Comparison of ENCODE assay signal across 28 cellular contexts in the genomic region with DNA sequence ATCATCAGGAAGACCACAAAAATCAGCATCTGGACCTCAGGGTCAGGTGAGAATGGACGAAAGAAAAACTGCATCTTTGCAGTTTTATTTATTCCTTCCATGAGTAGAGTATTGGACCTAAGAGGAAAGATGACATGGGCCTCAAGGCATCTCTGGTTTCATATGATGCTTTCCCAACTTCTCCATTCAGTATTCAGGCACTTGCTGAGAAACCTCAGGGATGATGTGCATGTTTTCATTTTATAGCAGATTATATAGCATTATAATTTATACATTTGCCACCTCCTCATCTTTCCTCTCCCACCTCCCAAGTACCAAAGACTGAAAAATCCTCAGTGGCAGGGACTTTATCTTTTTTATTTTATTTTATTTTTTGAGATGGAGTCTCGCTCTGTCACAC. TPM values are rescaled to one million over a fixed set of nuclear protein-coding genes. Genes with fewer than 3 reads are reported as not detected.
"Had no signal": no experiment of that assay in that cellular context is flagged by ENCODE, and none has a peak within 500 bp of the region (broad histone marks: within the 10 kb centered on the region; RNA-seq: fewer than 3 reads in every experiment).

A gene with protein sequence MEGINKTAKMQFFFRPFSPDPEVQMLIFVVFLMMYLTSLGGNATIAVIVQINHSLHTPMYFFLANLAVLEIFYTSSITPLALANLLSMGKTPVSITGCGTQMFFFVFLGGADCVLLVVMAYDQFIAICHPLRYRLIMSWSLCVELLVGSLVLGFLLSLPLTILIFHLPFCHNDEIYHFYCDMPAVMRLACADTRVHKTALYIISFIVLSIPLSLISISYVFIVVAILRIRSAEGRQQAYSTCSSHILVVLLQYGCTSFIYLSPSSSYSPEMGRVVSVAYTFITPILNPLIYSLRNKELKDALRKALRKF (minus strand): TSS at position 101 of the 400 bp plus-strand sequence. CDS start 0 bp downstream, at position 101.

- DNase-seq: stimulated activated CD4-positive, alpha-beta T cell treated with anti-CD3 and anti-CD28 coated beads, Interleukin-2, amount 100 ng/mL, for 48 hours; stimulated activated CD4-positive, alpha-beta T cell treated with anti-CD3 and anti-CD28 coated beads, Interleukin-4, amount 100 ng/mL, for 1 hour; stimulated activated CD4-positive, alpha-beta T cell treated with anti-CD3 and anti-CD28 coated beads, Interleukin-4, amount 100 ng/mL, for 24 hours; stimulated activated CD4-positive, alpha-beta T cell treated with anti-CD3 and anti-CD28 coated beads, Interleukin-4, amount 100 ng/mL, for 4 hours; stimulated activated CD8-positive, alpha-beta memory T cell treated with anti-CD3 and anti-CD28 coated beads, Interleukin-4, amount 100 ng/mL, for 48 hours; stimulated activated naive B cell treated with anti-CD40 and anti-IgM and Interleukin-4, amounts not matched to agents 10 μg/mL and 1 μg/mL and 100 μg/mL, for 72 hours; stimulated activated naive CD4-positive, alpha-beta T cell; stimulated activated naive CD4-positive, alpha-beta T cell treated with Interleukin-2 at 50 U/mL for 16 hours; stimulated activated naive CD8-positive, alpha-beta T cell treated with anti-CD3 and anti-CD28 coated beads, Interleukin-15, amount 100 ng/mL, for 72 hours; stimulated activated naive CD8-positive, alpha-beta T cell treated with anti-CD3 and anti-CD28 coated beads, Interleukin-15, Interleukin-2, amounts not matched to agents 100 U/mL and 50 U/mL, for 24 hours; stomach; substantia nigra; testis; thyroid gland; tibial artery; transverse colon; trophoblast cell; upper lobe of left lung; upper lobe of right lung; uterus had no signal

- H3K4me1 ChIP-seq: suprapubic skin, testis, thyroid gland, tibial artery, tibial nerve, transverse colon, upper lobe of left lung, upper lobe of right lung, uterus, vagina had no signal

- H3K27me3 ChIP-seq: stomach, suprapubic skin, testis, thyroid gland, tibial artery, tibial nerve, transverse colon, upper lobe of left lung, upper lobe of right lung, uterus, vagina had no signal

- ATAC-seq: stimulated activated effector memory CD8-positive, alpha-beta T cell treated with anti-CD3 and anti-CD28 coated beads, Interleukin-12 subunit alpha, Interleukin-12 subunit beta, amount 100 ng/mL, for 72 hours; stimulated activated memory B cell treated with anti-CD40 and anti-IgM and Interleukin-4, amounts not matched to agents 10 μg/mL and 1 μg/mL and 100 μg/mL, for 72 hours; stimulated activated naive B cell treated with anti-CD40 and anti-IgM and Interleukin-4, amounts not matched to agents 10 μg/mL and 1 μg/mL and 100 μg/mL, for 72 hours; stimulated activated naive CD8-positive, alpha-beta T cell treated with anti-CD3 and anti-CD28 coated beads, Interleukin-15, amount 100 ng/mL, for 72 hours; stimulated activated naive CD8-positive, alpha-beta T cell treated with anti-CD3 and anti-CD28 coated beads, Interleukin-15, Interleukin-2, amounts not matched to agents 100 U/mL and 50 U/mL, for 24 hours; upper lobe of right lung had no signal

- H3K27ac ChIP-seq: stomach, suprapubic skin, testis, thoracic aorta, thyroid gland, tibial artery, tibial nerve, transverse colon, upper lobe of left lung, upper lobe of right lung, uterus, vagina had no signal

- H3K36me3 ChIP-seq: stomach, suprapubic skin, thoracic aorta, thyroid gland, tibial artery, tibial nerve, transverse colon, upper lobe of left lung, upper lobe of right lung, uterus, vagina had no signal

- H3K9me3 ChIP-seq: stomach, suprapubic skin, testis, thoracic aorta, thyroid gland, tibial artery, tibial nerve, transverse colon, upper lobe of left lung, upper lobe of right lung, uterus, vagina had no signal

- H3K4me3 ChIP-seq: stomach, suprapubic skin, testis, thoracic aorta, thyroid gland, tibial artery, tibial nerve, transverse colon, upper lobe of left lung, upper lobe of right lung, uterus, vagina had no signal

RNA-seq across cellular contexts. Expression of the gene that starts here (rescaled TPM):
- polyA plus RNA-seq: stomach, thymus, urinary bladder had no signal
